ENCODE assay signal across 10 cellular contexts in the genomic region with DNA sequence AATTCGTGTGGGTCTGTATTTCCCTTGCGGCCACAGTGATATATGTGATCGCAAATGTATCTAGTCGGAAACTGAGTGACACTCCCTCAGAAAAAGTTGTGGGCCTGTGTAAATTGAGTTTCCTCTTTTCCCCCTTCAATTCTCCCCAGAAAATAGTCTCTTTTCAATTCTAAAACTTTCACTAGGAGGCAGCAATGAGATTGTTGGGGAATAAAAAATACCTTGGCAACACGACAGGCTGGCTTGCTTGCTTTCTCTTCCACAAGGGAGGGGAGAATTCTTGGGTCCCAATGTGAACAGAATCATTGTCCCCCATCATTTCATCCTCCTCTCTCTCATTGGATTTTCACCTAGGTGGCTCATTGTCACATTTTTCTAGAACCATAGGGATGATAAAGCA. TPM values are rescaled to one million over a fixed set of nuclear protein-coding genes. Genes with fewer than 3 reads are reported as not detected.
DNase-seq lines count a peak whose midpoint lies in the region; ATAC-seq, FAIRE-seq and TF ChIP-seq lines count a peak whose summit lies in the region.
"Had no signal": no experiment of that assay in that cellular context is flagged by ENCODE, and none has a peak within 500 bp of the region (broad histone marks: within the 10 kb centered on the region; RNA-seq: fewer than 3 reads in every experiment).

No MANE protein-coding gene starts in this region.

- in situ Hi-C loops in KBM-7 (cut with MboI; ENCODE audit: low pct_unique_long_range_greater_than_20kb, low sequenced_read_pairs), result loop anchor here (25.0 kb wide), 1 partner anchor 421 kb away; no protein-coding TSS in a partner anchor

- no peaks in the 10 kb centered on the region for H3K36me3 Mint-ChIP-seq in astrocyte (ENCODE audit: low read depth, unreplicated experiment)
- no peaks in the 10 kb centered on the region for H3K36me3 Mint-ChIP-seq in activated T-cell treated with anti-CD3 and anti-CD28 coated beads, Interleukin-2, amount 50 U/mL, for 4 hours (ENCODE audit: insufficient read depth)

- ATAC-seq in activated T-cell treated with anti-CD3 and anti-CD28 coated beads, Interleukin-2, amount 50 U/mL, for 4 hours, result no peak

- H3K4me1 Mint-ChIP-seq in astrocyte (ENCODE audit: low read depth, unreplicated experiment), result no peaks in the 10 kb centered on the region
- peaks cover 5% of the 10 kb centered on the region for H3K4me1 Mint-ChIP-seq in activated T-cell treated with anti-CD3 and anti-CD28 coated beads, Interleukin-2, amount 50 U/mL, for 4 hours (ENCODE audit: low read depth)

- DNase-seq in COR-L47 (lab: John Stamatoyannopoulos, UW) (peak; percentile 27), KBM-7 (peak; percentile 72), astrocyte (ENCODE audit: low read depth) (no peak), left kidney (ENCODE audit: low read depth, low spot score) (peak; percentile 35), NCI-H510A (lab: John Stamatoyannopoulos, UW) (no peak), NCI-H524 treated with DMSO at 0.1 percent for 48 hours (lab: John Stamatoyannopoulos, UW) (no peak)
- no peak for DNase-seq in activated T-cell treated with anti-CD3 and anti-CD28 coated beads, Interleukin-2, amount 50 U/mL, for 4 hours
- DNase-seq: activated CD8-positive, alpha-beta memory T cell treated with anti-CD3 and anti-CD28 coated beads, Interleukin-2, amount 50 U/mL, for 48 hours; MV-4-11 had no signal

- H4K20me1 ChIP-seq in astrocyte (ENCODE audit: insufficient read depth, low read length), result no peaks in the 10 kb centered on the region

- no peak for FAIRE-seq in astrocyte (lab: Jason Lieb, UNC)
- FAIRE-seq: TTC549 had no signal

- H3K79me2 ChIP-seq in astrocyte (ENCODE audit: insufficient read depth, low read length), result no peaks in the 10 kb centered on the region

- peaks cover 26% of the 10 kb centered on the region for H3K27me3 ChIP-seq in astrocyte (ENCODE audit: insufficient read depth, low read length)

- no peak overlapping the region for H3K27ac ChIP-seq in astrocyte (ENCODE audit: low read depth, low read length)

- no peaks in the 10 kb centered on the region for H3K9me3 ChIP-seq in astrocyte (ENCODE audit: insufficient read depth, low read depth, low read length)

- no peaks in the 10 kb centered on the region for H3K9me3 Mint-ChIP-seq in astrocyte (ENCODE audit: unreplicated experiment)
- H3K9me3 Mint-ChIP-seq in activated T-cell treated with anti-CD3 and anti-CD28 coated beads, Interleukin-2, amount 50 U/mL, for 4 hours, result peaks cover 2% of the 10 kb centered on the region

- H3K4me3 ChIP-seq in astrocyte (ENCODE audit: insufficient read depth, low read depth, low read length), result no peak overlapping the region

- no peaks in the 10 kb centered on the region for H3K36me3 ChIP-seq in astrocyte (ENCODE audit: insufficient read depth, low read length)

- no peak overlapping the region for H3K4me3 Mint-ChIP-seq in astrocyte (ENCODE audit: unreplicated experiment)
- no peak overlapping the region for H3K4me3 Mint-ChIP-seq in activated T-cell treated with anti-CD3 and anti-CD28 coated beads, Interleukin-2, amount 50 U/mL, for 4 hours

- peaks cover 4% of the 10 kb centered on the region for H3K27me3 Mint-ChIP-seq in astrocyte (ENCODE audit: low read depth, unreplicated experiment)
- H3K27me3 Mint-ChIP-seq in activated T-cell treated with anti-CD3 and anti-CD28 coated beads, Interleukin-2, amount 50 U/mL, for 4 hours (ENCODE audit: low read depth), result peaks cover 56% of the 10 kb centered on the region

- peaks cover 9% of the 10 kb centered on the region for H3K4me1 ChIP-seq in astrocyte (ENCODE audit: insufficient read depth, low read length)

- H3K27ac Mint-ChIP-seq in astrocyte (ENCODE audit: unreplicated experiment), result no peak overlapping the region

- H2AFZ ChIP-seq in astrocyte (ENCODE audit: low read depth, low read length), result no peak overlapping the region

- TF ChIP-seq CTCF in astrocyte (IDR thresholded peaks at IDR 0.05; ENCODE audit: insufficient read depth, low read depth, low read length), result peak; percentile 22

- H3K9ac ChIP-seq in astrocyte (ENCODE audit: low read length), result no peak overlapping the region

- no peak overlapping the region for H3K4me2 ChIP-seq in astrocyte (ENCODE audit: low read length)

RNA-seq across cellular contexts. Expression of a gene that starts 3.7 kb away (rescaled TPM):
- 0.36 and 0.77 TPM in 2 replicates for total RNA-seq in astrocyte
- not detected for total RNA-seq in activated T-cell treated with anti-CD3 and anti-CD28 coated beads, Interleukin-2, amount 50 U/mL, for 4 hours

Comparison
In these comparisons a context has a peak if more than half of its experiments do, and no peak if none do; other contexts are left out.
1. DNase-seq: peak in COR-L47 (single experiment), KBM-7 (single experiment) and left kidney (single experiment); none in astrocyte (single experiment), NCI-H510A (single experiment), activated T-cell treated with anti-CD3 and anti-CD28 coated beads, Interleukin-2, amount 50 U/mL, for 4 hours (single experiment) and NCI-H524 treated with DMSO at 0.1 percent for 48 hours (single experiment).